14 cellular contexts compared by ENCODE assay signal in genomic region chr17:70968302-70968701, GRCh38.
"Had no signal": no experiment of that assay in that cellular context is flagged by ENCODE, and none has a peak within 500 bp of the region (broad histone marks: within the 10 kb centered on the region; RNA-seq: fewer than 3 reads in every experiment).

No MANE protein-coding gene starts in this region.

- H3K27me3 ChIP-seq: stomach, vagina had no signal

- H3K36me3 ChIP-seq: stomach, vagina had no signal

- H3K4me3 ChIP-seq: stomach, vagina had no signal

- H3K4me1 ChIP-seq: stomach, vagina had no signal

- H3K27ac ChIP-seq: stomach, vagina had no signal

- H3K9me3 ChIP-seq: vagina had no signal

- DNase-seq: activated B cell treated with CpG ODN at 0.5 μM for 24 hours; activated CD4-positive, alpha-beta memory T cell treated with anti-CD3 and anti-CD28 coated beads, Interleukin-2, amount 10 ng/mL, durations not matched to agents 7 days and 5 days; activated CD4-positive, alpha-beta T cell treated with anti-CD3 and anti-CD28 coated beads for 48 hours; activated CD8-positive, alpha-beta memory T cell treated with anti-CD3 and anti-CD28 coated beads, Interleukin-2, amount 10 ng/mL, durations not matched to agents 7 days and 5 days; activated naive CD4-positive, alpha-beta T cell treated with Interleukin-2 at 50 U/mL for 16 hours; activated naive CD8-positive, alpha-beta T cell treated with anti-CD3 and anti-CD28 coated beads, Interleukin-2, amount 10 ng/mL, durations not matched to agents 7 days and 5 days; effector CD8-positive, alpha-beta T cell; kidney; nephron progenitor cell; nucleus accumbens; stimulated activated CD4-positive, alpha-beta T cell treated with anti-CD3 and anti-CD28 coated beads, Interleukin-4, amount 100 ng/mL, for 24 hours; stomach; trophoblast cell had no signal
